ENCODE assay signal across 21 cellular contexts in genomic region chr17:72927760-72928159, GRCh38.
"Had no signal": no experiment of that assay in that cellular context is flagged by ENCODE, and none has a peak within 500 bp of the region (broad histone marks: within the 10 kb centered on the region; RNA-seq: fewer than 3 reads in every experiment).

No MANE protein-coding gene starts in this region.

- H3K4me2 ChIP-seq: KMS-11, SK-N-SH had no signal

- DNase-seq: Kasumi-1, MM.1S, NCI-H1092 treated with DMSO at 0.1 percent for 48 hours, NCI-H1436, NCI-H187, NCI-H2029, NCI-H2081 treated with DMSO at 0.1 percent for 48 hours, NCI-H2171, NCI-H226, NCI-H446, NCI-H510A, NCI-H524 treated with DMSO at 0.1 percent for 48 hours, NCI-H774, PC-3, SHP77, SK-N-SH, SW 1271 had no signal

- H3K4me3 Mint-ChIP-seq: IgD-negative memory B cell had no signal

- H3K27ac Mint-ChIP-seq: IgD-negative memory B cell had no signal

- H3K27me3 Mint-ChIP-seq: IgD-negative memory B cell had no signal

- FAIRE-seq: K562 had no signal

- H3K27ac ChIP-seq: KMS-11, RWPE1 had no signal

- H3K9me3 Mint-ChIP-seq: IgD-negative memory B cell had no signal

- H3K4me3 ChIP-seq: K562 had no signal

- H3K9me2 ChIP-seq: SK-N-SH had no signal

- H3K9me3 ChIP-seq: SK-N-SH had no signal
